In the genomic region with DNA sequence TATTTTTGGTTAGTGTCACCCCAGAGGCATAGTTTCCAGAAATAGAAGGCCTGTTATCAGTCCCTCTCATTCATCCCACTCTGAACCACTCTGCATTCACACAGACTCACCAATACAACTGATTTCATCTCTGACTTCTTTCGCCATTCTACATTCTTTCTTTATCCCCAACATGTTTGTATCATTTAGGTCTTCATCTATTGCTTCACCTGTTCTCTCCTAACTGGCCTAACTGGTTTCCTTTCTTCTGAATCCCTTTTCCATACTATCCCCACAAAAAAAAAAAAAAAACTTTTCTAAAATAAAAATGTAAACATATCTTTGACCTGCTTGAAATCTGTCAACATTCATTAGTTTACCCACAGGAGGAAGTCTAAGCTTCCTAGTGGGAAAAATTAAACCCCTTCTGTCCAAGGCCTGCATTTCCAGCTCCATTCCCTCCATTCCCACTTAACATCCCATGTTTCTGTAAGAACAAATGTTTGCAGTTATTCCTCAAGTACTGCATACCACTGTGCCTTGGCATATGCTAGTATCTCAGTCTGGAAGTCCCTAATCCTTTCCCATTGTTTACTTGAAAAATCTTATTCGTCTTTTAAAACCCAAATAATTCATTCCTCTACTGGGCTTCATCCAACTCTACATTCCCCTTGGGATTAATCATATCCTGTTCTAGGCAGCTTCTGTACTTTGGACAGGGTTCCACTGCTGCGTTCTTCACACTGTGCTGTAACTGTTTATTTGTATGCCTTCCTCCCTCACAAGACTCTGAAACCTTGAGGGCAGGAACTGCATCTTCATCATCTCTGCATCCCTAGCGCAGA, we compare ENCODE assay signal across 1 cellular context.
TF ChIP-seq lines count a peak whose summit lies in the region.

No MANE protein-coding gene starts in this region.

TF ChIP-seq in HepG2, 621 proteins besides CTCF, POLR2A, EP300 and RAD21 (continued from another document and continues in another):
- TF ChIP-seq FOXP1 (IDR thresholded peaks at IDR 0.05) (peak; percentile 41; the same call in 1 of the 2 replicates), FOXP1 (CRISPR knock-in tag; IDR thresholded peaks at IDR 0.05) (peak; percentile 87), ZBTB20 (CRISPR knock-in tag; IDR thresholded peaks at IDR 0.05; ENCODE audit: borderline replicate concordance, low read depth) (0 out of 2 replicates have a peak, but pooled peaks have one; percentile 11), HDAC2 (CRISPR knock-in tag; IDR thresholded peaks at IDR 0.05) (peak; percentile 18), ZNF225 (CRISPR knock-in tag; IDR thresholded peaks at IDR 0.05) (no peak), SSRP1 (CRISPR knock-in tag; IDR thresholded peaks at IDR 0.05) (0 out of 2 replicates have a peak, but pooled peaks have one; percentile 40), ATF7 (IDR thresholded peaks at IDR 0.05) (no peak), ATF7 (CRISPR knock-in tag; IDR thresholded peaks at IDR 0.05) (no peak), SMARCE1 (IDR thresholded peaks at IDR 0.05; ENCODE audit: borderline replicate concordance) (peak; percentile 62), HMG20A (CRISPR knock-in tag; IDR thresholded peaks at IDR 0.05; ENCODE audit: borderline replicate concordance) (peak; percentile 79; the same call in 1 of the 2 replicates), ATF1 (CRISPR knock-in tag; IDR thresholded peaks at IDR 0.05) (no peak), ZNF790 (CRISPR knock-in tag; IDR thresholded peaks at IDR 0.05; ENCODE audit: borderline replicate concordance) (no peak), FOXO4 (CRISPR knock-in tag; conservative IDR thresholded peaks at IDR 0.05) (no peak), ZBTB3 (CRISPR knock-in tag; IDR thresholded peaks at IDR 0.05; ENCODE audit: borderline replicate concordance, low read depth) (no peak; the same call in 1 of the 2 replicates), SALL2 (CRISPR knock-in tag; IDR thresholded peaks at IDR 0.05) (no peak), ZSCAN25 (CRISPR knock-in tag; IDR thresholded peaks at IDR 0.05) (no peak), KDM5A (IDR thresholded peaks at IDR 0.05; ENCODE audit: borderline replicate concordance, low read length) (no peak), PRPF4 (IDR thresholded peaks at IDR 0.05; ENCODE audit: low read depth, low read length, poor library complexity, severe bottlenecking) (no peak), RCOR2 (CRISPR knock-in tag; IDR thresholded peaks at IDR 0.05) (peak; percentile 50; the same call in 1 of the 2 replicates), ZNF20 (CRISPR knock-in tag; IDR thresholded peaks at IDR 0.05) (no peak), GATA4 (IDR thresholded peaks at IDR 0.05; ENCODE audit: borderline replicate concordance, low read depth) (0 out of 2 replicates have a peak, but pooled peaks have one; percentile 2), NR2C2 (CRISPR knock-in tag; IDR thresholded peaks at IDR 0.05; ENCODE audit: borderline replicate concordance) (no peak), KDM6A (CRISPR knock-in tag; IDR thresholded peaks at IDR 0.05; ENCODE audit: low read depth) (peak; percentile 62; the same call in 1 of the 2 replicates), ZNF367 (CRISPR knock-in tag; IDR thresholded peaks at IDR 0.05; ENCODE audit: borderline replicate concordance) (no peak), ATRX (CRISPR knock-in tag; IDR thresholded peaks at IDR 0.05; ENCODE audit: borderline replicate concordance) (no peak), FOSL2 (CRISPR knock-in tag; IDR thresholded peaks at IDR 0.05) (peak; percentile 95), ZNF547 (CRISPR knock-in tag; IDR thresholded peaks at IDR 0.05) (no peak), ZNF512B (CRISPR knock-in tag; IDR thresholded peaks at IDR 0.05; ENCODE audit: borderline replicate concordance) (no peak), ELK4 (CRISPR knock-in tag; IDR thresholded peaks at IDR 0.05; ENCODE audit: borderline replicate concordance) (no peak), ZNF180 (CRISPR knock-in tag; IDR thresholded peaks at IDR 0.05; ENCODE audit: borderline replicate concordance, low read depth) (no peak), HOXD1 (CRISPR knock-in tag; IDR thresholded peaks at IDR 0.05) (no peak), UBTF (CRISPR knock-in tag; IDR thresholded peaks at IDR 0.05) (no peak), THAP7 (CRISPR knock-in tag; IDR thresholded peaks at IDR 0.05) (no peak), ZNF652 (CRISPR knock-in tag; IDR thresholded peaks at IDR 0.05; ENCODE audit: borderline replicate concordance, low read depth) (peak; percentile 37; the same call in 1 of the 2 replicates), ZNF281 (CRISPR knock-in tag; IDR thresholded peaks at IDR 0.05; ENCODE audit: borderline replicate concordance) (peak; percentile 12; the same call in 1 of the 2 replicates), ELF3 (CRISPR knock-in tag; IDR thresholded peaks at IDR 0.05) (peak; percentile 93), ZNF678 (CRISPR knock-in tag; IDR thresholded peaks at IDR 0.05) (no peak), PCBP1 (IDR thresholded peaks at IDR 0.05; ENCODE audit: borderline replicate concordance, low read depth, low read length) (no peak)
- TF ChIP-seq, protein P1, sequence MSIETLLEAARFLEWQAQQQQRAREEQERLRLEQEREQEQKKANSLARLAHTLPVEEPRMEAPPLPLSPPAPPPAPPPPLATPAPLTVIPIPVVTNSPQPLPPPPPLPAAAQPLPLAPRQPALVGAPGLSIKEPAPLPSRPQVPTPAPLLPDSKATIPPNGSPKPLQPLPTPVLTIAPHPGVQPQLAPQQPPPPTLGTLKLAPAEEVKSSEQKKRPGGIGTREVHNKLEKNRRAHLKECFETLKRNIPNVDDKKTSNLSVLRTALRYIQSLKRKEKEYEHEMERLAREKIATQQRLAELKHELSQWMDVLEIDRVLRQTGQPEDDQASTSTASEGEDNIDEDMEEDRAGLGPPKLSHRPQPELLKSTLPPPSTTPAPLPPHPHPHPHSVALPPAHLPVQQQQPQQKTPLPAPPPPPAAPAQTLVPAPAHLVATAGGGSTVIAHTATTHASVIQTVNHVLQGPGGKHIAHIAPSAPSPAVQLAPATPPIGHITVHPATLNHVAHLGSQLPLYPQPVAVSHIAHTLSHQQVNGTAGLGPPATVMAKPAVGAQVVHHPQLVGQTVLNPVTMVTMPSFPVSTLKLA (IDR thresholded peaks at IDR 0.05), result no peak
- TF ChIP-seq, protein P2, sequence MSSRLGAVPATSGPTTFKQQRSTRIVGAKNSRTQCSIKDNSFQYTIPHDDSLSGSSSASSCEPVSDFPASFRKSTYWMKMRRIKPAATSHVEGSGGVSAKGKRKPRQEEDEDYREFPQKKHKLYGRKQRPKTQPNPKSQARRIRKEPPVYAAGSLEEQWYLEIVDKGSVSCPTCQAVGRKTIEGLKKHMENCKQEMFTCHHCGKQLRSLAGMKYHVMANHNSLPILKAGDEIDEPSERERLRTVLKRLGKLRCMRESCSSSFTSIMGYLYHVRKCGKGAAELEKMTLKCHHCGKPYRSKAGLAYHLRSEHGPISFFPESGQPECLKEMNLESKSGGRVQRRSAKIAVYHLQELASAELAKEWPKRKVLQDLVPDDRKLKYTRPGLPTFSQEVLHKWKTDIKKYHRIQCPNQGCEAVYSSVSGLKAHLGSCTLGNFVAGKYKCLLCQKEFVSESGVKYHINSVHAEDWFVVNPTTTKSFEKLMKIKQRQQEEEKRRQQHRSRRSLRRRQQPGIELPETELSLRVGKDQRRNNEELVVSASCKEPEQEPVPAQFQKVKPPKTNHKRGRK (CRISPR knock-in tag; IDR thresholded peaks at IDR 0.05), result no peak
- TF ChIP-seq, protein P3, sequence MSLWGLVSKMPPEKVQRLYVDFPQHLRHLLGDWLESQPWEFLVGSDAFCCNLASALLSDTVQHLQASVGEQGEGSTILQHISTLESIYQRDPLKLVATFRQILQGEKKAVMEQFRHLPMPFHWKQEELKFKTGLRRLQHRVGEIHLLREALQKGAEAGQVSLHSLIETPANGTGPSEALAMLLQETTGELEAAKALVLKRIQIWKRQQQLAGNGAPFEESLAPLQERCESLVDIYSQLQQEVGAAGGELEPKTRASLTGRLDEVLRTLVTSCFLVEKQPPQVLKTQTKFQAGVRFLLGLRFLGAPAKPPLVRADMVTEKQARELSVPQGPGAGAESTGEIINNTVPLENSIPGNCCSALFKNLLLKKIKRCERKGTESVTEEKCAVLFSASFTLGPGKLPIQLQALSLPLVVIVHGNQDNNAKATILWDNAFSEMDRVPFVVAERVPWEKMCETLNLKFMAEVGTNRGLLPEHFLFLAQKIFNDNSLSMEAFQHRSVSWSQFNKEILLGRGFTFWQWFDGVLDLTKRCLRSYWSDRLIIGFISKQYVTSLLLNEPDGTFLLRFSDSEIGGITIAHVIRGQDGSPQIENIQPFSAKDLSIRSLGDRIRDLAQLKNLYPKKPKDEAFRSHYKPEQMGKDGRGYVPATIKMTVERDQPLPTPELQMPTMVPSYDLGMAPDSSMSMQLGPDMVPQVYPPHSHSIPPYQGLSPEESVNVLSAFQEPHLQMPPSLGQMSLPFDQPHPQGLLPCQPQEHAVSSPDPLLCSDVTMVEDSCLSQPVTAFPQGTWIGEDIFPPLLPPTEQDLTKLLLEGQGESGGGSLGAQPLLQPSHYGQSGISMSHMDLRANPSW (CRISPR knock-in tag; IDR thresholded peaks at IDR 0.05; ENCODE audit: borderline replicate concordance), result no peak
